In the genomic region with DNA sequence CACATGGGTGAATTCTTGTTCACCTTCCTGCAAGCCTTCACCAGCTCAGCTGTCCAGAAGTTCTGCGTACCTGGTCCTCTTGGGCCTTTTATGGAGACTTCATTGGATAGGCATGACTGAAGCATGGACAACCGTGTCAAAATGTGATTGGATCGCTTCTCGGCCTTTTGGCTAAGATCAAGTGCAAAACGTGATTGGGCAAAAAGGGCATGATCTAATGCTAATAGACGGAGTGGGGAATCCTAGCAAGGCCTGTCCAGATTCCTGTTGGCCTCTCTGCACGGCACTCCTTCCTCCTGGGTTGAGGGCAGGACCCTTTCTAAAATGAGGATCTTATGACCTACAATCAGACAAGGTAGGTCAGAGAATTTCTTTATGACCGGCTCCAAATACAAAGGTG, we compare ENCODE assay signal across 9 cellular contexts.
"Had no signal": no experiment of that assay in that cellular context is flagged by ENCODE, and none has a peak within 500 bp of the region (broad histone marks: within the 10 kb centered on the region; RNA-seq: fewer than 3 reads in every experiment).

No MANE protein-coding gene starts in this region.

- H3K4me2 ChIP-seq: KMS-11 had no signal

- H3K4me3 ChIP-seq: GM23248 had no signal

- DNase-seq: GM23248, GOT3, H7, HCEC 1CT, KBM-7 had no signal

- H3K27ac Mint-ChIP-seq: IgD-negative memory B cell had no signal

- H2AFZ ChIP-seq: GM23248 had no signal

- H3K27me3 Mint-ChIP-seq: IgD-negative memory B cell had no signal

- H3K27ac ChIP-seq: GM23248, HL-60, KMS-11 had no signal

- H3K9me3 Mint-ChIP-seq: IgD-negative memory B cell had no signal

- FAIRE-seq: HepG2 had no signal

- H3K9ac ChIP-seq: GM23248, KMS-11 had no signal

- H3K36me3 Mint-ChIP-seq: IgD-negative memory B cell had no signal

- H3K4me3 Mint-ChIP-seq: IgD-negative memory B cell had no signal

- ATAC-seq: HepG2 had no signal
